Comparison of ENCODE assay signal across 1 cellular context in the genomic region with DNA sequence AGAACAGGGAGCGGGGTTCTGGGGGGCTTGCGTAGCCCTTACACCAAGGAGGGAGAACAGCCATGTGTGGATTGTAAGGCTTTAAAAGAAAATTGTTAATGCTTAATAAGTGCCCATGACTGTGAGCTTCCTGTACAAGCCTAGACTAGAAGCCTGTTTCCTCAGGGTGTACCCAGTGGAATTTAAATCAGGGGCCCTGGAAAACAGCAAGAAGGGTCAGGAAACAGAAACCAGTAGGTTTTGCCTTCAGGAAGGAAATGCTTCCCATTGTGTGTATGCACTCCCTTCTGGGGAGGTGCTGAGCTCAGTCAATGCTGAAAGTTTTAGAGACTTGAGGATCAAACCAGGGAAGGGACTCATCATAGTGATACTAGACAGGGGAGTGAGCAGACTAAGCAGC.
TF ChIP-seq lines count a peak whose summit lies in the region.

No MANE protein-coding gene starts in this region.

TF ChIP-seq in HepG2, 621 proteins besides CTCF, POLR2A, EP300 and RAD21:
- TF ChIP-seq CAMTA2 (CRISPR knock-in tag; IDR thresholded peaks at IDR 0.05; ENCODE audit: borderline replicate concordance) (no peak), POLR2G (IDR thresholded peaks at IDR 0.05; ENCODE audit: low read depth, low read length) (peak; percentile 5; the same call in 1 of the 2 replicates), MEIS1 (CRISPR knock-in tag; IDR thresholded peaks at IDR 0.05; ENCODE audit: borderline replicate concordance) (no peak), KLF11 (CRISPR knock-in tag; IDR thresholded peaks at IDR 0.05) (no peak)
